Comparison of ENCODE assay signal across 21 cellular contexts in the genomic region with DNA sequence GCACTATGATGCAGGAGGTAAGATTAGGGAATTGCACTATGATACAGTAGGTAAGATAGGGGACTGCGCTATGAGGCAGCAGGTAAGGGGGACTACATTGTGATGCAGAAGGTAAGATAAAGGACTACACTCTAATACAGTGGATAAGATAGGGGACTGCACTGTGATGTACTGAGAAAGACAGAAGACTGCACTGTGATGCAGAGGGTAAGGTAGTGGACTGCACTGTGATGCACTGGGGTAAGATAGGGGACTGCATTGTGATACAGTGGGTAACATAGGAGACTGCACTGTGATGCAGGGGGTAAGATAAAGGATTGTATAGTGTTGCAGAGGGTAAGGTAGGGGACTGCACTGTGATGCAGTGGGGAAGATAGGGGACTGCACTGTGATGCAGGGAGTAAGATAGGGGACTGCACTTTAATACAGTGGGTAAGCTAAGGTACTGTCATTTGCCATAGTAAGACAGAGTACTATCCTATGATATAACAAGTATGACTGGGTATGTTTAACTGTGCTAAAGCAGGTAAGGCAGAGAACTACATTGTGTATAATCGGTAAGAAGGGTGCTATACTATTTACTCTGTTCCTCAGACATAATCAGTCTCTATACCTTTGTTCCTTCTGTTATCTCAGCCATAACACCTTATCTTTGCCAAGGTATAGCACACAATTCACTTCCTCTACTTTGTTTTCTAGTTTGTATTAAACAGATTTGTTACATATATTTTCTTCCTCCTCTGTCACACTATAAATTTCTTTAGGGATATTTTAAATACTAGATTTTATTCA.
A peak's percentile ranks its signal among the peaks of the same experiment; 100 is the strongest.
DNase-seq lines count a peak whose midpoint lies in the region; ATAC-seq and TF ChIP-seq lines count a peak whose summit lies in the region.
"Had no signal": no experiment of that assay in that cellular context is flagged by ENCODE, and none has a peak within 500 bp of the region (broad histone marks: within the 10 kb centered on the region; RNA-seq: fewer than 3 reads in every experiment).

No MANE protein-coding gene starts in this region.

- no peak overlapping the region for H3K4me3 ChIP-seq in GM23338
- no peak overlapping the region for H3K4me3 ChIP-seq in MM.1S (ENCODE audit: low read length)
- H3K4me3 ChIP-seq: SJCRH30 had no signal

- H3K4me1 Mint-ChIP-seq in GM23338 (peaks cover 28% of the 10 kb centered on the region), WTC11 (peaks cover 28% of the 10 kb centered on the region)
- H3K4me1 Mint-ChIP-seq in stimulated activated effector memory CD8-positive, alpha-beta T cell treated with anti-CD3 and anti-CD28 coated beads, Interleukin-12 subunit alpha, Interleukin-12 subunit beta, amount 100 ng/mL, for 72 hours = no peaks in the 10 kb centered on the region
- H3K4me1 Mint-ChIP-seq: CD4-positive, CD25-positive, alpha-beta regulatory T cell had no signal

- H2AFZ ChIP-seq in GM23338 (no peak overlapping the region), MM.1S (ENCODE audit: low read length) (no peak overlapping the region)

- H3K27me3 Mint-ChIP-seq in GM23338 (ENCODE audit: insufficient read depth, low read depth, poor library complexity) = no peaks in the 10 kb centered on the region
- H3K27me3 Mint-ChIP-seq in WTC11 (ENCODE audit: low read depth) = no peaks in the 10 kb centered on the region
- H3K27me3 Mint-ChIP-seq: CD4-positive, CD25-positive, alpha-beta regulatory T cell had no signal

- H3F3A ChIP-seq in GM23338 (replicated peaks; ENCODE audit: low read depth) (no peaks in the 10 kb centered on the region), MM.1S (ENCODE audit: insufficient read depth, low read length) (no peaks in the 10 kb centered on the region)

- H3K36me3 ChIP-seq in GM23338 (ENCODE audit: insufficient read depth) (no peaks in the 10 kb centered on the region), MM.1S (replicated peaks; ENCODE audit: insufficient read depth, low read length) (no peaks in the 10 kb centered on the region)
- H3K36me3 ChIP-seq: BE2C, SJCRH30 had no signal

- H4K20me1 ChIP-seq in GM23338 (replicated peaks; ENCODE audit: insufficient read depth) (no peaks in the 10 kb centered on the region), MM.1S (ENCODE audit: insufficient read depth, low read length) (no peaks in the 10 kb centered on the region)

- H3K9me2 ChIP-seq in GM23338 (ENCODE audit: insufficient read depth) (no peaks in the 10 kb centered on the region), MM.1S (replicated peaks; ENCODE audit: insufficient read depth, low read length) (no peaks in the 10 kb centered on the region)

- no peaks in the 10 kb centered on the region for H3K9me3 ChIP-seq in MM.1S (replicated peaks; ENCODE audit: insufficient read depth, low read length)
- H3K9me3 ChIP-seq: BE2C, SJCRH30 had no signal

- peaks cover 24% of the 10 kb centered on the region for H3K4me1 ChIP-seq in GM23338 (ENCODE audit: insufficient read depth)
- H3K4me1 ChIP-seq in MM.1S (ENCODE audit: low read length) = no peaks in the 10 kb centered on the region
- H3K4me1 ChIP-seq: BE2C had no signal

- H3K4me3 Mint-ChIP-seq in GM23338 (no peak overlapping the region), WTC11 (no peak overlapping the region)
- no peak overlapping the region for H3K4me3 Mint-ChIP-seq in stimulated activated effector memory CD8-positive, alpha-beta T cell treated with anti-CD3 and anti-CD28 coated beads, Interleukin-12 subunit alpha, Interleukin-12 subunit beta, amount 100 ng/mL, for 72 hours
- H3K4me3 Mint-ChIP-seq: CD4-positive, CD25-positive, alpha-beta regulatory T cell; H9; HFFc6 had no signal

- intact Hi-C loops in left colon (cut with DNase I, micrococcal nuclease) = no loop called here

- H3K4me2 ChIP-seq in GM23338 (no peak overlapping the region), MM.1S (ENCODE audit: low read depth, low read length) (no peak overlapping the region)

- no peak overlapping the region for H3K9ac ChIP-seq in MM.1S (ENCODE audit: low read length)

- peak; percentile 48 for ATAC-seq in GM23338
- peak; percentile 53 for ATAC-seq in WTC11
- peak; percentile 96 for ATAC-seq in left colon
- ATAC-seq in stimulated activated effector memory CD8-positive, alpha-beta T cell treated with anti-CD3 and anti-CD28 coated beads, Interleukin-12 subunit alpha, Interleukin-12 subunit beta, amount 100 ng/mL, for 72 hours = peak; percentile 50
- no peak for ATAC-seq in GM19452 (IDR thresholded peaks at IDR 0.05; ENCODE audit: unreplicated experiment)

- H3K27ac ChIP-seq in GM23338 (ENCODE audit: low read depth) (no peak overlapping the region), MM.1S (ENCODE audit: low read length) (no peak overlapping the region)
- H3K27ac ChIP-seq: SJCRH30 had no signal

- H3K36me3 Mint-ChIP-seq in GM23338 (ENCODE audit: low read depth) (no peaks in the 10 kb centered on the region), WTC11 (no peaks in the 10 kb centered on the region)
- H3K36me3 Mint-ChIP-seq in stimulated activated effector memory CD8-positive, alpha-beta T cell treated with anti-CD3 and anti-CD28 coated beads, Interleukin-12 subunit alpha, Interleukin-12 subunit beta, amount 100 ng/mL, for 72 hours = no peaks in the 10 kb centered on the region
- H3K36me3 Mint-ChIP-seq: CD4-positive, CD25-positive, alpha-beta regulatory T cell had no signal

- CTCF ChIA-PET in WTC11 (lab: Charles Lee) = interaction anchor here (1.0 kb wide), 1 partner anchor 10 kb away, joined by 3 read pairs; no protein-coding TSS in a partner anchor

- no peaks in the 10 kb centered on the region for H3K79me2 ChIP-seq in GM23338 (replicated peaks; ENCODE audit: insufficient read depth)
- H3K79me2 ChIP-seq in MM.1S (ENCODE audit: low read length) = no peaks in the 10 kb centered on the region

- no peaks in the 10 kb centered on the region for H3K9me3 Mint-ChIP-seq in GM23338
- H3K9me3 Mint-ChIP-seq in WTC11 = 0 out of 2 replicates have a peak, but pooled peaks cover under 1% of the 10 kb centered on the region
- no peaks in the 10 kb centered on the region for H3K9me3 Mint-ChIP-seq in stimulated activated effector memory CD8-positive, alpha-beta T cell treated with anti-CD3 and anti-CD28 coated beads, Interleukin-12 subunit alpha, Interleukin-12 subunit beta, amount 100 ng/mL, for 72 hours
- H3K9me3 Mint-ChIP-seq: H9 had no signal

- H3K27ac Mint-ChIP-seq in GM23338 (no peak overlapping the region), WTC11 (no peak overlapping the region)
- no peak overlapping the region for H3K27ac Mint-ChIP-seq in stimulated activated effector memory CD8-positive, alpha-beta T cell treated with anti-CD3 and anti-CD28 coated beads, Interleukin-12 subunit alpha, Interleukin-12 subunit beta, amount 100 ng/mL, for 72 hours
- H3K27ac Mint-ChIP-seq: CD4-positive, CD25-positive, alpha-beta regulatory T cell; H9; HFFc6 had no signal

- H3K27me3 ChIP-seq in GM23338 (ENCODE audit: insufficient read depth) = no peaks in the 10 kb centered on the region
- no peaks in the 10 kb centered on the region for H3K27me3 ChIP-seq in MM.1S (replicated peaks; ENCODE audit: insufficient read depth, low read length)
- H3K27me3 ChIP-seq: BE2C, SJCRH30 had no signal

- POLR2A ChIA-PET in WTC11 (lab: Charles Lee) = no interaction called here

- no peak for TF ChIP-seq CTCF in GM23338 (conservative IDR thresholded peaks at IDR 0.05; ENCODE audit: low read depth in 2 of 2)
- no peak for TF ChIP-seq CTCF in WTC11 (IDR thresholded peaks at IDR 0.05)
- no peak for TF ChIP-seq CTCF in MM.1S (IDR thresholded peaks at IDR 0.05; ENCODE audit: low read length)

- DNase-seq in GM23338 (ENCODE audit: low spot score) = no peak
- no peak for DNase-seq in WTC11 (ENCODE audit: low spot score)
- DNase-seq in left colon = no peak
- no peak for DNase-seq in stimulated activated effector memory CD8-positive, alpha-beta T cell treated with anti-CD3 and anti-CD28 coated beads, Interleukin-12 subunit alpha, Interleukin-12 subunit beta, amount 100 ng/mL, for 72 hours (ENCODE audit: low spot score in 2 of 2)
- DNase-seq in MM.1S = no peak
- DNase-seq in HuH-7 (ENCODE audit: low spot score) = no peak
- DNase-seq: BE2C; CD4-positive, CD25-positive, alpha-beta regulatory T cell; DMS79; H9; HFFc6; KG1; NCI-H1092 treated with DMSO at 0.1 percent for 48 hours; NCI-H1436 treated with DMSO at 0.1 percent for 48 hours; NCI-H2029; NCI-H2227 treated with DMSO at 0.1 percent for 48 hours; NCI-H510A treated with DMSO at 0.1 percent for 48 hours; NCI-H774; NK-92 treated with Interleukin-12 subunit alpha and Interleukin-12 subunit beta, amount 100 ng/mL, for 24 hours; SJCRH30 had no signal

TF ChIP-seq in GM23338, 12 proteins besides CTCF, POLR2A, EP300 and RAD21 (continues in another document):
- TF ChIP-seq ZNF331 (CRISPR knock-in tag; IDR thresholded peaks at IDR 0.05; ENCODE audit: low read depth) (no peak), STAT1 (IDR thresholded peaks at IDR 0.05; ENCODE audit: unreplicated experiment) (no peak)

TF ChIP-seq in WTC11, 78 proteins besides CTCF, POLR2A, EP300 and RAD21 (continues in another document):
- TF ChIP-seq JAZF1 (CRISPR knock-in tag; IDR thresholded peaks at IDR 0.05) (no peak), NR1H2 (CRISPR knock-in tag; IDR thresholded peaks at IDR 0.05) (no peak), ZNF317 (CRISPR knock-in tag; IDR thresholded peaks at IDR 0.05; ENCODE audit: borderline replicate concordance, low read depth) (no peak)
- TF ChIP-seq, protein P1, sequence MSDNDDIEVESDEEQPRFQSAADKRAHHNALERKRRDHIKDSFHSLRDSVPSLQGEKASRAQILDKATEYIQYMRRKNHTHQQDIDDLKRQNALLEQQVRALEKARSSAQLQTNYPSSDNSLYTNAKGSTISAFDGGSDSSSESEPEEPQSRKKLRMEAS (CRISPR knock-in tag; IDR thresholded peaks at IDR 0.05) = no peak
